12 cellular contexts compared by ENCODE assay signal in the genomic region with DNA sequence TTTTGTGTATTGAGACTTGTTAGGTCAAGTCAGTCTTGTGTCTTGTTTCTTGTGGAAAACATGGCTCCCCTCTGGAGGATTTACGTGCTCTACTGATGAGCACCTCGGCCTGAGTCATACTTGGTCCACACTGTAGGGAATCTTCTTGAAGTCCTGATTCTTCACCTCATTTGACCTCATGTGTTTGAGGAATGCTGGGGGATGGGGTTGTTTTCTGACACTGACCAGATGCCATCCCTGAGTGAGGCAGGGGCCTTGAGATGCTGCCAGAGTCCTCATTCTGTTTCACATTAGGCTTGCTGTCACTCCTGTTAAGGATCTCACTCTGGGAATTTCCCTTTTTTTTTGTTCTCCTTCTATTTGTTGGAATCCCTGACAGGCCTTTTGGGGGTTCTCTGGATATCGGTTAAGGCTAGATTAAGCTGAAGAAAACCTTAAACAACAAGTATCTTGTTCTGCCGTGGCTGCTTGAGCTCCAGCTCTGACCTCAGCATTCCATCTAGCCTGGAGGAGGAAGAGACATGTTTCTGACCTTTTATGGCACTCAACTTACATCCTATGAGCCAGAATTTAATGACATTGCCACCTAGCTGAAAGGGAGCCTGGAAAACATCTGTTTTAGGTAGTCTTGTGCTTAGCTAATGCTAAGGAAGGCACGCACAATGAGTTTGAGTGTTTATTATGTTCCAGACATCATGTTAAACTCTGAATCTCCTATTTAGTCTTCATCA. TPM values are rescaled to one million over a fixed set of nuclear protein-coding genes. Genes with fewer than 3 reads are reported as not detected.
A peak's percentile ranks its signal among the peaks of the same experiment; 100 is the strongest.
DNase-seq lines count a peak whose midpoint lies in the region; ATAC-seq and TF ChIP-seq lines count a peak whose summit lies in the region.
"Had no signal": no experiment of that assay in that cellular context is flagged by ENCODE, and none has a peak within 500 bp of the region (broad histone marks: within the 10 kb centered on the region; RNA-seq: fewer than 3 reads in every experiment).

No MANE protein-coding gene starts in this region.

- intact Hi-C loops in IMR-90 (cut with micrococcal nuclease): loop anchor here (1.0 kb wide), 2 partner anchors 21 to 56 kb away; a partner anchor contains a TSS
- intact Hi-C loops in natural killer cell (cut with micrococcal nuclease): no loop called here

- peak overlapping the region; percentile 90 for H2AK9ac ChIP-seq in IMR-90 (replicated peaks; ENCODE audit: low read depth, low read length, poor library complexity)

- peaks cover 20% of the 10 kb centered on the region for H3K4me1 ChIP-seq in IMR-90 (ENCODE audit: control insufficient read depth, insufficient read depth, low read length)
- H3K4me1 ChIP-seq in ectodermal cell (ENCODE audit: control insufficient read depth, insufficient read depth, low read length): peaks cover 9% of the 10 kb centered on the region
- H3K4me1 ChIP-seq: tibial artery had no signal

- H3K4me2 ChIP-seq in IMR-90 (ENCODE audit: low read depth, low read length): peak overlapping the region; percentile 3; the same call in 1 of the 2 replicates

- peak overlapping the region; percentile 97 for H3K4ac ChIP-seq in IMR-90 (ENCODE audit: low read depth, low read length)

- peak overlapping the region; percentile 99 for H2AK5ac ChIP-seq in IMR-90 (ENCODE audit: low read depth, low read length)

- H3K79me1 ChIP-seq in IMR-90 (ENCODE audit: low read depth in 1 of 2, low read length in 2 of 2): peaks cover 7 to 27% of the 10 kb centered on the region in 2 experiments

- POLR2A ChIA-PET in IMR-90 (lab: Charles Lee; ENCODE audit: unreplicated experiment): interaction anchor here (0.7 kb wide), 2 partner anchors 16 to 58 kb away, joined by 3 to 5 read pairs; no protein-coding TSS in a partner anchor

- peak overlapping the region; percentile 74 to 93 for H4K8ac ChIP-seq in IMR-90 (ENCODE audit: low read depth in 2 of 2, low read length in 2 of 2)

- H2BK120ac ChIP-seq in IMR-90 (ENCODE audit: low read depth, low read length): peak overlapping the region; percentile 96

- in situ Hi-C loops in IMR-90 (cut with MboI; ENCODE audit: low sequenced_read_pairs): no loop called here

- CTCF ChIA-PET in IMR-90 (lab: Yijun Ruan, JAX): interaction anchor here (0.6 kb wide), 1 partner anchor 61 kb away, joined by 5 read pairs; no protein-coding TSS in a partner anchor

- H3K9me3 Mint-ChIP-seq in natural killer cell: no peaks in the 10 kb centered on the region
- H3K9me3 Mint-ChIP-seq: activated T-cell treated with anti-CD3 and anti-CD28 coated beads, Interleukin-2, amount 50 U/mL, for 4 hours had no signal

- peak overlapping the region; percentile 78 for H3K4me3 Mint-ChIP-seq in natural killer cell
- H3K4me3 Mint-ChIP-seq: activated T-cell treated with anti-CD3 and anti-CD28 coated beads, Interleukin-2, amount 50 U/mL, for 4 hours had no signal

- DNase-seq in AG10803 (ENCODE audit: low read depth) (peak; percentile 98), IMR-90 (peak; percentile 99), natural killer cell (no peak), NCI-H1417 treated with DMSO at 0.1 percent for 48 hours (lab: John Stamatoyannopoulos, UW) (no peak), DMS153 treated with DMSO at 0.1 percent for 48 hours (lab: John Stamatoyannopoulos, UW; ENCODE audit: unreplicated experiment) (no peak)
- no peak for DNase-seq in activated CD4-positive, alpha-beta T cell treated with anti-CD3 and anti-CD28 coated beads, Interleukin-2, amount 50 U/mL, for 1 hour
- DNase-seq: activated T-cell treated with anti-CD3 and anti-CD28 coated beads, Interleukin-2, amount 50 U/mL, for 4 hours; DMS53; tibial artery had no signal

- H3K4me3 ChIP-seq in AG10803 (ENCODE audit: low read length) (no peak overlapping the region), IMR-90 (ENCODE audit: insufficient read depth, low read depth, low read length) (no peak overlapping the region), ectodermal cell (ENCODE audit: insufficient read depth, low read depth, low read length) (no peak overlapping the region)
- H3K4me3 ChIP-seq: tibial artery had no signal

- H3K4me1 Mint-ChIP-seq in natural killer cell: peaks cover 21 to 38% of the 10 kb centered on the region in 2 donors

- H3K9me3 ChIP-seq in IMR-90 (ENCODE audit: control insufficient read depth, insufficient read depth, low read length): peaks cover 7% of the 10 kb centered on the region
- H3K9me3 ChIP-seq in ectodermal cell (ENCODE audit: control insufficient read depth, low read length): no peaks in the 10 kb centered on the region
- H3K9me3 ChIP-seq: tibial artery had no signal

- H3K27ac ChIP-seq in IMR-90 (ENCODE audit: insufficient read depth, low read length) (peak overlapping the region; percentile 87), ectodermal cell (ENCODE audit: insufficient read depth, low read depth, low read length, poor library complexity, severe bottlenecking) (peak overlapping the region; percentile 90)
- H3K27ac ChIP-seq: tibial artery had no signal

- peak overlapping the region; percentile 87 for H4K91ac ChIP-seq in IMR-90 (ENCODE audit: insufficient read depth, low read depth, low read length)

- peak overlapping the region; percentile 97 for H3K14ac ChIP-seq in IMR-90 (replicated peaks; ENCODE audit: low read depth, low read length)

- dilution Hi-C loops in IMR-90 (cut with HindIII; ENCODE audit: low sequenced_read_pairs, unreplicated experiment): no loop called here

- H2BK20ac ChIP-seq in IMR-90 (ENCODE audit: low read depth, low read length): peak overlapping the region; percentile 88

- H3K18ac ChIP-seq in IMR-90 (ENCODE audit: low read depth, low read length): peak overlapping the region; percentile 94

- TF ChIP-seq RAD21 in IMR-90 (IDR thresholded peaks at IDR 0.05; ENCODE audit: low read length): no peak; the same call in 1 of the 2 replicates

- TF ChIP-seq CTCF in AG10803 (conservative IDR thresholded peaks at IDR 0.05; ENCODE audit: low read length): no peak
- no peak for TF ChIP-seq CTCF in IMR-90 (conservative IDR thresholded peaks at IDR 0.05; ENCODE audit: low read depth, low read length)
- TF ChIP-seq CTCF in natural killer cell (IDR thresholded peaks at IDR 0.05): no peak

- H3K36me3 ChIP-seq in IMR-90 (ENCODE audit: control insufficient read depth, insufficient read depth, low read length) (peaks cover 72% of the 10 kb centered on the region), ectodermal cell (ENCODE audit: control insufficient read depth, insufficient read depth, low read length) (peaks cover 70% of the 10 kb centered on the region)

- no peaks in the 10 kb centered on the region for H3K27me3 ChIP-seq in IMR-90 (ENCODE audit: control insufficient read depth, insufficient read depth, low read length)
- H3K27me3 ChIP-seq in ectodermal cell (ENCODE audit: control insufficient read depth, insufficient read depth, low read length, poor library complexity, severe bottlenecking): no peaks in the 10 kb centered on the region
- H3K27me3 ChIP-seq: tibial artery had no signal

- ATAC-seq in IMR-90 (ENCODE audit: low read depth): peak; percentile 85
- ATAC-seq in natural killer cell: no peak
- ATAC-seq in HG02678 (IDR thresholded peaks at IDR 0.05; ENCODE audit: unreplicated experiment): no peak
- ATAC-seq: activated T-cell treated with anti-CD3 and anti-CD28 coated beads, Interleukin-2, amount 50 U/mL, for 4 hours had no signal

- peaks cover 9% of the 10 kb centered on the region for H3K9me1 ChIP-seq in IMR-90 (ENCODE audit: insufficient read depth, low read length)

- no TSS peak for BruUV-seq in IMR-90 (replicated peaks; lab: Mats Ljungman, UMichigan)

- peak overlapping the region; percentile 98 for H3K56ac ChIP-seq in IMR-90 (ENCODE audit: extremely low read depth, insufficient read depth, low read length)

- H2AFZ ChIP-seq in IMR-90 (replicated peaks; ENCODE audit: low read length, poor library complexity): peak overlapping the region; percentile 36

- H3K23ac ChIP-seq in IMR-90 (ENCODE audit: low read depth, low read length): peak overlapping the region; percentile 88

- WGBS in IMR-90 (ENCODE audit: extremely low coverage in 2 of 2, insufficient read length in 1 of 2), 2 experiments: no CpG with 5 or more reads among the region's 5 CpGs
- 66 to 78% methylated on average over 5 of the region's 5 CpGs for WGBS in ectodermal cell, 2 experiments

- peak overlapping the region; percentile 88 for H2BK5ac ChIP-seq in IMR-90 (ENCODE audit: low read depth, low read length, poor library complexity, severe bottlenecking)

- peak; percentile 12; the same call in 1 of the 2 replicates for TF ChIP-seq POLR2A in IMR-90 (IDR thresholded peaks at IDR 0.05; ENCODE audit: low read depth, low read length)

- no peaks in the 10 kb centered on the region for H3K27me3 Mint-ChIP-seq in natural killer cell (ENCODE audit: low read depth in 2 of 2)

- peak overlapping the region; percentile 84 for H4K5ac ChIP-seq in IMR-90 (ENCODE audit: low read depth, low read length)

- H2BK15ac ChIP-seq in IMR-90 (ENCODE audit: low read depth, low read length): peak overlapping the region; percentile 97

- H4K20me1 ChIP-seq in IMR-90 (ENCODE audit: insufficient read depth, low read length): peaks cover 8% of the 10 kb centered on the region; the same call in 1 of the 2 replicates

- H3K27ac Mint-ChIP-seq in natural killer cell: peak overlapping the region; percentile 81 to 86

- H3K36me3 Mint-ChIP-seq in natural killer cell: peaks cover 7% of the 10 kb centered on the region

- 0 out of 2 replicates have a peak overlapping the region, but pooled peaks have one; percentile 8 for H3K9ac ChIP-seq in IMR-90 (ENCODE audit: low read depth, low read length)

TF ChIP-seq in IMR-90, 13 proteins besides CTCF, POLR2A, EP300 and RAD21 (continues in another document):
- TF ChIP-seq MXI1 (IDR thresholded peaks at IDR 0.05; ENCODE audit: borderline replicate concordance, low read depth, low read length): peak; percentile 36; the same call in 1 of the 2 replicates

RNA-seq across cellular contexts. Expression of a gene that starts 20.6 kb away (rescaled TPM):
- total RNA-seq in IMR-90 (2012; rRNA removed): 18.3 and 19.7 TPM in 2 replicates
- 18.2 and 18.8 TPM in 2 replicates for polyA plus RNA-seq in IMR-90 (2012; rRNA removed)
- 11.7 and 14.4 TPM in 2 replicates for polyA plus RNA-seq in IMR-90 (2012; cell fraction: cytosol; rRNA removed)
- 43.7 and 51.8 TPM in 2 replicates for polyA plus RNA-seq in IMR-90 (2012; cell fraction: nucleus; rRNA removed; ENCODE audit: low replicate concordance)
- polyA plus RNA-seq in ectodermal cell (2013, experiment 1 of 4): 88.2 TPM
- 73.4 TPM for polyA plus RNA-seq in ectodermal cell (2013, experiment 2 of 4)
- polyA plus RNA-seq in ectodermal cell (2013, experiment 3 of 4): 61.1 TPM
- 60.8 TPM for polyA plus RNA-seq in ectodermal cell (2013, experiment 4 of 4)
- 10 to 100 TPM; 51.5 to 62.6 (median 51.7) TPM for total RNA-seq in natural killer cell

RNA-seq across cellular contexts. Expression of a gene that starts 34.6 kb away (rescaled TPM):
- total RNA-seq in IMR-90 (2012; rRNA removed) (0.18 and 0.28 TPM in 2 replicates), natural killer cell (100 to 1,000 TPM; 550 to 913 (median 748) TPM)
- polyA plus RNA-seq in IMR-90 (2012; rRNA removed): 1.1 and 1.5 TPM in 2 replicates
- 1.4 and 3.4 TPM in 2 replicates for polyA plus RNA-seq in IMR-90 (2012; cell fraction: cytosol; rRNA removed)
- polyA plus RNA-seq in IMR-90 (2012; cell fraction: nucleus; rRNA removed; ENCODE audit: low replicate concordance): 0.60 and 0.64 TPM in 2 replicates
- 57.6 TPM for polyA plus RNA-seq in ectodermal cell (2013, experiment 1 of 4)
- polyA plus RNA-seq in ectodermal cell (2013, experiment 2 of 4): 59.0 TPM
- 36.2 TPM for polyA plus RNA-seq in ectodermal cell (2013, experiment 3 of 4)
- 43.8 TPM for polyA plus RNA-seq in ectodermal cell (2013, experiment 4 of 4)
- total RNA-seq: NCI-H460 had no signal

Comparison
In these comparisons a context has a peak if more than half of its experiments do, and no peak if none do; other contexts are left out.
1. DNase-seq: peak in AG10803 (single experiment) and IMR-90 (single experiment); none in natural killer cell (single experiment), NCI-H1417 treated with DMSO at 0.1 percent for 48 hours (single experiment), activated CD4-positive, alpha-beta T cell treated with anti-CD3 and anti-CD28 coated beads, Interleukin-2, amount 50 U/mL, for 1 hour (single experiment) and DMS153 treated with DMSO at 0.1 percent for 48 hours (single experiment).
2. RNA of a gene that starts 34.6 kb away (total RNA-seq): 550 to 913 TPM in natural killer cell; 0.18 to 0.28 TPM in IMR-90; every median in the first group is over 100 times any median in the second.